In the genomic region with DNA sequence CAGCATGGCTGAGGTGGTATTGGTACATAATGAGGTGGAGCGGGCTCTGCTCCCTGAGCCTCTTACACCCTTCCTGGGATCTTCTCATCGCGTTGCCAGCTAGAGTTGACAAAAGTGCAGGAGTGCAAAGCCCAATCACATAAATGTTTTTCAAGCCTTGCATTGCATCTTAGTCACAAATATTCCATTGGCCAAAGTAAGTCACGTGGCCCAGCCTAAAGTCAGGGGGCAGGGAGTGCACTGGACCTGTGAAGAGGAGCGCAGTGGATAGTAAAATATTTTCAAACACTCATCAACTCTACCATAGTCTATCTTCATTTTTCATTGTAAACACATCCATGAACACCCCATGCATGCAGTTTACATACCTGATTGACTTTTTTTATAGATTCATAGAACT, we compare ENCODE assay signal across 7 cellular contexts.
"Had no signal": no experiment of that assay in that cellular context is flagged by ENCODE, and none has a peak within 500 bp of the region (broad histone marks: within the 10 kb centered on the region; RNA-seq: fewer than 3 reads in every experiment).

No MANE protein-coding gene starts in this region.

- ATAC-seq: HepG2 had no signal

- FAIRE-seq: HepG2, HTR-8/SVneo had no signal

- H3K27ac ChIP-seq: HL-60, KMS-11 had no signal

- DNase-seq: IMR-90, KBM-7, KG1 had no signal

- H3K9ac ChIP-seq: KMS-11 had no signal

- H3K4me2 ChIP-seq: KMS-11 had no signal
